ENCODE assay signal across 11 cellular contexts in genomic region chr3:99895106-99895705, GRCh38.
A peak's percentile ranks its signal among the peaks of the same experiment; 100 is the strongest.
DNase-seq lines count a peak whose midpoint lies in the region; ATAC-seq and TF ChIP-seq lines count a peak whose summit lies in the region.
"Had no signal": no experiment of that assay in that cellular context is flagged by ENCODE, and none has a peak within 500 bp of the region (broad histone marks: within the 10 kb centered on the region; RNA-seq: fewer than 3 reads in every experiment).

No MANE protein-coding gene starts in this region.

- H3K9me3 ChIP-seq in A673 (ENCODE audit: low read depth, low read length, poor library complexity, severe bottlenecking) (no peaks in the 10 kb centered on the region), SK-N-MC (ENCODE audit: low read depth, low read length) (no peaks in the 10 kb centered on the region)
- H3K9me3 ChIP-seq: vagina had no signal

- intact Hi-C loops in A673 (cut with micrococcal nuclease; ENCODE audit: unreplicated experiment), result no loop called here
- intact Hi-C loops in activated T-helper 1 cell treated with anti-CD3 and anti-CD28 coated beads, Interleukin-12 subunit alpha, Interleukin-12 subunit beta, Interleukin-2, Interleukin-4 antibody, amounts not matched to agents 30 ng/mL and 10 ng/mL and 1 ng/mL, durations not matched to agents 14 hours and 24 hours and 36 hours (cut with micrococcal nuclease), result no loop called here

- CTCF ChIA-PET in A673 (lab: Charles Lee), result no interaction called here

- H3K4me3 ChIP-seq in A673 (ENCODE audit: low read depth, low read length, poor library complexity, severe bottlenecking) (no peak overlapping the region), SK-N-MC (peak overlapping the region; percentile 63)
- H3K4me3 ChIP-seq: gastroesophageal sphincter, vagina had no signal

- H3K36me3 Mint-ChIP-seq in HFFc6 (ENCODE audit: low read depth), result 0 out of 2 replicates have a peak, but pooled peaks cover 5% of the 10 kb centered on the region
- no peaks in the 10 kb centered on the region for H3K36me3 Mint-ChIP-seq in activated T-helper 1 cell treated with anti-CD3 and anti-CD28 coated beads, Interleukin-12 subunit alpha, Interleukin-12 subunit beta, Interleukin-2, Interleukin-4 antibody, amounts not matched to agents 30 ng/mL and 10 ng/mL and 1 ng/mL, durations not matched to agents 14 hours and 24 hours and 36 hours (ENCODE audit: low read depth)

- H3K27ac ChIP-seq in A673 (ENCODE audit: low read depth, low read length, poor library complexity, severe bottlenecking), result peak overlapping the region; percentile 67
- peak overlapping the region; percentile 98 for H3K27ac ChIP-seq in SK-N-MC
- H3K27ac ChIP-seq: gastroesophageal sphincter, vagina had no signal

- no peaks in the 10 kb centered on the region for H3K36me3 ChIP-seq in A673 (ENCODE audit: insufficient read depth, low read length, poor library complexity, severe bottlenecking)
- H3K36me3 ChIP-seq in SK-N-MC (ENCODE audit: insufficient read depth, low read length), result no peaks in the 10 kb centered on the region
- H3K36me3 ChIP-seq: gastroesophageal sphincter, vagina had no signal

- peak overlapping the region; percentile 27 for H3K9ac ChIP-seq in SK-N-MC (ENCODE audit: insufficient read length)

- peak overlapping the region; percentile 82 for H3K4me3 Mint-ChIP-seq in HFFc6
- H3K4me3 Mint-ChIP-seq in activated T-helper 1 cell treated with anti-CD3 and anti-CD28 coated beads, Interleukin-12 subunit alpha, Interleukin-12 subunit beta, Interleukin-2, Interleukin-4 antibody, amounts not matched to agents 30 ng/mL and 10 ng/mL and 1 ng/mL, durations not matched to agents 14 hours and 24 hours and 36 hours, result no peak overlapping the region

- no peaks in the 10 kb centered on the region for H3K9me3 Mint-ChIP-seq in HFFc6
- H3K9me3 Mint-ChIP-seq in activated T-helper 1 cell treated with anti-CD3 and anti-CD28 coated beads, Interleukin-12 subunit alpha, Interleukin-12 subunit beta, Interleukin-2, Interleukin-4 antibody, amounts not matched to agents 30 ng/mL and 10 ng/mL and 1 ng/mL, durations not matched to agents 14 hours and 24 hours and 36 hours, result no peaks in the 10 kb centered on the region

- POLR2A ChIA-PET in A673 (lab: Charles Lee; ENCODE audit: low non-redundant PET), result interaction anchor here (0.6 kb wide), 1 partner anchor 158 kb away, joined by 3 read pairs; no protein-coding TSS in a partner anchor

- no peaks in the 10 kb centered on the region; the same call in 1 of the 2 replicates for H3K27me3 Mint-ChIP-seq in HFFc6 (ENCODE audit: insufficient read depth)
- H3K27me3 Mint-ChIP-seq in activated T-helper 1 cell treated with anti-CD3 and anti-CD28 coated beads, Interleukin-12 subunit alpha, Interleukin-12 subunit beta, Interleukin-2, Interleukin-4 antibody, amounts not matched to agents 30 ng/mL and 10 ng/mL and 1 ng/mL, durations not matched to agents 14 hours and 24 hours and 36 hours (ENCODE audit: insufficient read depth), result peaks cover 2% of the 10 kb centered on the region

- no peak for DNase-seq in A673 (ENCODE audit: low spot score)
- DNase-seq in HFFc6, result peak; percentile 21
- no peak for DNase-seq in SK-N-MC (ENCODE audit: low read depth, low spot score)
- peak; percentile 40 for DNase-seq in iris pigment epithelial cell (ENCODE audit: low read depth)
- DNase-seq in GM19238 (ENCODE audit: insufficient read length, low spot score), result no peak
- no peak for DNase-seq in activated T-helper 1 cell treated with anti-CD3 and anti-CD28 coated beads, Interleukin-12 subunit alpha, Interleukin-12 subunit beta, Interleukin-2, Interleukin-4 antibody, amounts not matched to agents 30 ng/mL and 10 ng/mL and 1 ng/mL, durations not matched to agents 14 hours and 24 hours and 36 hours (ENCODE audit: low spot score)
- DNase-seq in NCI-H2029 treated with DMSO at 0.1 percent for 48 hours (lab: John Stamatoyannopoulos, UW), result no peak
- DNase-seq: occipital lobe had no signal

- H3K27ac Mint-ChIP-seq in HFFc6, result peak overlapping the region; percentile 98
- H3K27ac Mint-ChIP-seq in activated T-helper 1 cell treated with anti-CD3 and anti-CD28 coated beads, Interleukin-12 subunit alpha, Interleukin-12 subunit beta, Interleukin-2, Interleukin-4 antibody, amounts not matched to agents 30 ng/mL and 10 ng/mL and 1 ng/mL, durations not matched to agents 14 hours and 24 hours and 36 hours, result no peak overlapping the region

- peaks cover 27% of the 10 kb centered on the region for H3K4me1 ChIP-seq in A673 (ENCODE audit: insufficient read depth, low read length, poor library complexity, severe bottlenecking)

- BruUV-seq in A673 (replicated peaks; lab: Mats Ljungman, UMichigan), result no TSS peak

- no peak for ATAC-seq in HG03139 (IDR thresholded peaks at IDR 0.05; ENCODE audit: unreplicated experiment)

- no peak for TF ChIP-seq CTCF in A673 (conservative IDR thresholded peaks at IDR 0.05; ENCODE audit: low read depth, low read length)
- no peak for TF ChIP-seq CTCF in HFFc6 (IDR thresholded peaks at IDR 0.05)

- H3K4me1 Mint-ChIP-seq in HFFc6 (ENCODE audit: low read depth), result peaks cover 67% of the 10 kb centered on the region
- peaks cover 21% of the 10 kb centered on the region for H3K4me1 Mint-ChIP-seq in activated T-helper 1 cell treated with anti-CD3 and anti-CD28 coated beads, Interleukin-12 subunit alpha, Interleukin-12 subunit beta, Interleukin-2, Interleukin-4 antibody, amounts not matched to agents 30 ng/mL and 10 ng/mL and 1 ng/mL, durations not matched to agents 14 hours and 24 hours and 36 hours (ENCODE audit: low read depth)

- no peaks in the 10 kb centered on the region for H3K27me3 ChIP-seq in A673 (replicated peaks; ENCODE audit: insufficient read depth, low read depth, low read length, poor library complexity)
- H3K27me3 ChIP-seq: gastroesophageal sphincter, vagina had no signal

Comparison
In these comparisons a context has a peak if more than half of its experiments do, and no peak if none do; other contexts are left out.
1. DNase-seq: peak in HFFc6 (single experiment) and iris pigment epithelial cell (single experiment); none in A673 (single experiment), SK-N-MC (single experiment), GM19238 (single experiment), activated T-helper 1 cell treated with anti-CD3 and anti-CD28 coated beads, Interleukin-12 subunit alpha, Interleukin-12 subunit beta, Interleukin-2, Interleukin-4 antibody, amounts not matched to agents 30 ng/mL and 10 ng/mL and 1 ng/mL, durations not matched to agents 14 hours and 24 hours and 36 hours (single experiment) and NCI-H2029 treated with DMSO at 0.1 percent for 48 hours (single experiment).